24 cellular contexts compared by ENCODE assay signal in the genomic region with DNA sequence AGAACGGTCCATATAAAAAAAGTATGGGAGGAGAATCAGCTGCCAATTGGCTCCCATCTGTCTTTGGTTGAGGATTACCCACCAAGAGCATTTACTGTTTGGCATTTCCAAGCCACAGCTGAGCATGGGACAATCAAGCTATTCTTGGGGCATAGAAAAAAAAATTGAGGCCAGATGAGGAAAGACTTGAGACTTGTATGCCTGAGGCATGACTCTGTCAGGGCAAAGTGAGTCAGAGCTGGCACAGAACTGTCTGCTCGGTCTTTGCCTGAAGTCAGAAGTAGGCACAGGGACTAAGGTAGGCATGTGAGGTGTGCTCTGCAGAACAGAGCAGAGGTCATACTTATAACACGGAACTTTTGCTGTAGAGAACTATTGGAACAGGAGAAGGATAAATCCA.
DNase-seq lines count a peak whose midpoint lies in the region; ATAC-seq and TF ChIP-seq lines count a peak whose summit lies in the region.
"Had no signal": no experiment of that assay in that cellular context is flagged by ENCODE, and none has a peak within 500 bp of the region (broad histone marks: within the 10 kb centered on the region; RNA-seq: fewer than 3 reads in every experiment).

No MANE protein-coding gene starts in this region.

- H3K27ac ChIP-seq in hepatocyte: no peak overlapping the region
- H3K27ac ChIP-seq: HL-60, prostate gland, tibial artery had no signal

- no peak overlapping the region for H2AFZ ChIP-seq in hepatocyte

- no peaks in the 10 kb centered on the region for H3K9me2 ChIP-seq in hepatocyte (replicated peaks; ENCODE audit: insufficient read depth)

- peak; percentile 3 for DNase-seq in AG08396 (ENCODE audit: low spot score)
- DNase-seq in M059J (ENCODE audit: low read depth): peak; percentile 83
- DNase-seq in astrocyte of the hippocampus (ENCODE audit: low read depth, low spot score): peak; percentile 7
- DNase-seq in kidney tubule cell (ENCODE audit: low spot score): peak; percentile 37
- no peak for DNase-seq in hepatocyte (ENCODE audit: low spot score)
- DNase-seq in SIG-M5 treated with dmso at 0.1 percent for 504 hours (lab: John Stamatoyannopoulos, UW; ENCODE audit: unreplicated experiment): no peak
- DNase-seq: 8988T; activated CD4-positive, alpha-beta T cell treated with anti-CD3 and anti-CD28 coated beads, Interleukin-2, amount 50 U/mL, for 48 hours; activated CD4-positive, CD25-positive, alpha-beta regulatory T cell; CD4-positive, alpha-beta T cell; DMS 273 treated with DMSO at 0.1 percent for 48 hours; GDM1; H7; hypothalamus; mucosa of descending colon; NCI-H2081; NCI-H345; NCI-H774; T-helper 9 cell; tibial artery had no signal

- no peaks in the 10 kb centered on the region for H3K79me2 ChIP-seq in hepatocyte

- ATAC-seq in GM18858 (IDR thresholded peaks at IDR 0.05; ENCODE audit: unreplicated experiment) (no peak), GM18498 (IDR thresholded peaks at IDR 0.05; ENCODE audit: unreplicated experiment) (no peak)
- ATAC-seq: mucosa of descending colon had no signal

- TF ChIP-seq CTCF in hepatocyte (IDR thresholded peaks at IDR 0.05; ENCODE audit: poor library complexity): no peak

- no peaks in the 10 kb centered on the region for H3K36me3 ChIP-seq in hepatocyte (replicated peaks; ENCODE audit: insufficient read depth, low read depth)
- H3K36me3 ChIP-seq: prostate gland, tibial artery had no signal

- H3K4me2 ChIP-seq in hepatocyte: no peak overlapping the region

- H4K20me1 ChIP-seq in hepatocyte (ENCODE audit: insufficient read depth, poor library complexity, severe bottlenecking): no peaks in the 10 kb centered on the region

- no peaks in the 10 kb centered on the region for H3K27me3 ChIP-seq in hepatocyte
- H3K27me3 ChIP-seq: tibial artery had no signal

- no peaks in the 10 kb centered on the region for H3K9me3 ChIP-seq in hepatocyte (ENCODE audit: low read depth)

- 93% methylated on average over 3 of the region's 3 CpGs for WGBS in hepatocyte (ENCODE audit: low lambda C conversion rate, missing lambda C conversion rate)

- H3K4me1 ChIP-seq in hepatocyte (ENCODE audit: insufficient read depth): no peaks in the 10 kb centered on the region
- H3K4me1 ChIP-seq: prostate gland, tibial artery had no signal

- H3K4me3 ChIP-seq in hepatocyte: no peak overlapping the region
- H3K4me3 ChIP-seq: mucosa of descending colon, prostate gland, tibial artery had no signal

Comparison
In these comparisons a context has a peak if more than half of its experiments do, and no peak if none do; other contexts are left out.
1. DNase-seq: peak in AG08396 (single experiment), M059J (single experiment), astrocyte of the hippocampus (single experiment) and kidney tubule cell (single experiment); none in hepatocyte (single experiment) and SIG-M5 treated with dmso at 0.1 percent for 504 hours (single experiment).